In the genomic region with DNA sequence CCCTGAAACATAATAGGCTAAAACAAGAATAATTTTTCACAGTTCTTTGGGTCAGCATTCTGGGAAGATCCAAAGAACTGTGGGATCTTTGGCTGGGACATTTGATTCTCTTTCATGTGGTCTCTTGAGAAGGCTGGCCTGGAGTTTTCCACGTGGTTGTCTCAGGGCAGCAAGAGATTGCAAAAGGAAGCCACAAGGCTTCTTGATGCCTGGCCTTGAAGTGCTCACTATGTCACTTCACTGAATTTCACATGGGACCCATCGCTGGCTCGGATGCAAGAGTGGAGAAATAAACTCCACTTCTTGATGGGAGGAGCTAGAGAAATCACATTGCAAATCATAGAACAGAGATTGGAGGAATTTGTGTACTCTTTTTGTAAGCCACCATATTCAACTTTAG, we compare ENCODE assay signal across 19 cellular contexts.
"Had no signal": no experiment of that assay in that cellular context is flagged by ENCODE, and none has a peak within 500 bp of the region (broad histone marks: within the 10 kb centered on the region; RNA-seq: fewer than 3 reads in every experiment).

No MANE protein-coding gene starts in this region.

- H3K36me3 Mint-ChIP-seq: activated naive CD4-positive, alpha-beta T cell treated with anti-CD3 and anti-CD28 coated beads, Interleukin-2, amount 50 U/mL, for 24 hours had no signal

- H3K4me3 ChIP-seq: SK-N-MC, spleen, tibial artery, uterus had no signal

- H3K36me3 ChIP-seq: spleen, tibial artery, uterus had no signal

- H3K4me3 Mint-ChIP-seq: activated B cell treated with CpG ODN at 0.5 μM for 24 hours; activated CD8-positive, alpha-beta T cell treated with anti-CD3 and anti-CD28 coated beads, Interleukin-2, amount 10 ng/mL, durations not matched to agents 7 days and 5 days; activated naive CD4-positive, alpha-beta T cell treated with anti-CD3 and anti-CD28 coated beads, Interleukin-2, amount 50 U/mL, for 24 hours; mesothelial cell of epicardium; nephron progenitor cell; stimulated activated memory B cell treated with anti-CD40 and anti-IgM and Interleukin-4, amounts not matched to agents 10 μg/mL and 1 μg/mL and 100 μg/mL, for 72 hours had no signal

- H3K4me1 ChIP-seq: spleen, tibial artery, uterus had no signal

- H3K27me3 Mint-ChIP-seq: activated B cell treated with CpG ODN at 0.5 μM for 24 hours had no signal

- H3K4me1 Mint-ChIP-seq: activated B cell treated with CpG ODN at 0.5 μM for 24 hours; activated naive CD4-positive, alpha-beta T cell treated with anti-CD3 and anti-CD28 coated beads, Interleukin-2, amount 50 U/mL, for 24 hours; mesothelial cell of epicardium; nephron progenitor cell; stimulated activated memory B cell treated with anti-CD40 and anti-IgM and Interleukin-4, amounts not matched to agents 10 μg/mL and 1 μg/mL and 100 μg/mL, for 72 hours had no signal

- H3K9me3 ChIP-seq: uterus had no signal

- H3K27me3 ChIP-seq: tibial artery, uterus had no signal

- H3K27ac Mint-ChIP-seq: activated B cell treated with CpG ODN at 0.5 μM for 24 hours; activated CD8-positive, alpha-beta T cell treated with anti-CD3 and anti-CD28 coated beads, Interleukin-2, amount 10 ng/mL, durations not matched to agents 7 days and 5 days; activated naive CD4-positive, alpha-beta T cell treated with anti-CD3 and anti-CD28 coated beads, Interleukin-2, amount 50 U/mL, for 24 hours; mesothelial cell of epicardium; nephron progenitor cell; stimulated activated memory B cell treated with anti-CD40 and anti-IgM and Interleukin-4, amounts not matched to agents 10 μg/mL and 1 μg/mL and 100 μg/mL, for 72 hours had no signal

- H3K27ac ChIP-seq: SK-N-MC, spleen, tibial artery, uterus had no signal

- ATAC-seq: activated CD8-positive, alpha-beta T cell treated with anti-CD3 and anti-CD28 coated beads, Interleukin-2, amount 10 ng/mL, durations not matched to agents 7 days and 5 days; esophagus mucosa; stimulated activated memory B cell treated with anti-CD40 and anti-IgM and Interleukin-4, amounts not matched to agents 10 μg/mL and 1 μg/mL and 100 μg/mL, for 72 hours had no signal

- DNase-seq: activated B cell treated with CpG ODN at 0.5 μM for 24 hours; activated CD4-positive, alpha-beta T cell treated with anti-CD3 and anti-CD28 coated beads for 4 hours; activated CD8-positive, alpha-beta T cell treated with anti-CD3 and anti-CD28 coated beads, Interleukin-2, amount 10 ng/mL, durations not matched to agents 7 days and 5 days; activated gamma-delta T cell; cerebellar nuclear complex; effector CD4-positive, alpha-beta T cell; left cardiac atrium; nephron progenitor cell; nucleus accumbens; spleen; stimulated activated CD4-positive, alpha-beta T cell treated with anti-CD3 and anti-CD28 coated beads, Interleukin-4, amount 100 ng/mL, for 4 hours; T-helper 9 cell; uterus had no signal
